Comparison of ENCODE assay signal across 12 cellular contexts in genomic region chr12:113463746-113464743, GRCh38. TPM values are rescaled to one million over a fixed set of nuclear protein-coding genes. Genes with fewer than 3 reads are reported as not detected.
DNase-seq lines count a peak whose midpoint lies in the region; ATAC-seq and TF ChIP-seq lines count a peak whose summit lies in the region.
"Had no signal": no experiment of that assay in that cellular context is flagged by ENCODE, and none has a peak within 500 bp of the region (broad histone marks: within the 10 kb centered on the region; RNA-seq: fewer than 3 reads in every experiment).

No MANE protein-coding gene starts in this region.

- no peak for ATAC-seq in HG03095 (IDR thresholded peaks at IDR 0.05; ENCODE audit: unreplicated experiment)

- H3K36me3 Mint-ChIP-seq in dendritic cell treated with granulocyte-macrophage colony-stimulating factor and Interleukin-4, amounts not matched to agents 40 ng/mL and 50 ng/mL, for 4 days (ENCODE audit: low read depth), result no peaks in the 10 kb centered on the region
- H3K36me3 Mint-ChIP-seq in neural progenitor cell, result peaks cover 5% of the 10 kb centered on the region

- peaks cover 94% of the 10 kb centered on the region for H4K20me1 ChIP-seq in neural progenitor cell (ENCODE audit: low read depth)

- no peak for TF ChIP-seq CTCF in neural progenitor cell (IDR thresholded peaks at IDR 0.05)
- TF ChIP-seq CTCF in tibial nerve (IDR thresholded peaks at IDR 0.05), result no peak

- H3K4me1 ChIP-seq in HUES6 (ENCODE audit: control insufficient read depth, insufficient read depth, low read length) (peaks cover 50% of the 10 kb centered on the region), neural progenitor cell (peaks cover 54% of the 10 kb centered on the region), tibial nerve (peaks cover 0 to 62% (median 34%) of the 10 kb centered on the region in 4 donors)

- DNase-seq in DMS114 treated with DMSO at 0.1 percent for 48 hours (lab: John Stamatoyannopoulos, UW; ENCODE audit: unreplicated experiment) (peak; percentile 52), neural progenitor cell (ENCODE audit: low spot score) (peak; percentile 57), foreskin melanocyte (no peak), tibial nerve (ENCODE audit: low spot score in 2 of 2) (no peak), mesenteric fat pad (ENCODE audit: low spot score) (no peak)
- DNase-seq: activated CD8-positive, alpha-beta memory T cell treated with anti-CD3 and anti-CD28 coated beads, Interleukin-2, amount 50 U/mL, for 4 hours; NCI-H1105 treated with DMSO at 0.1 percent for 48 hours; stimulated activated CD4-positive, alpha-beta T cell treated with anti-CD3 and anti-CD28 coated beads, Interleukin-1b, Interleukin-23, amount 100 ng/mL, for 48 hours had no signal

- H3K9ac ChIP-seq in HUES6 (ENCODE audit: low read length), result no peak overlapping the region
- H3K9ac ChIP-seq in neural progenitor cell, result no peak overlapping the region

- intact Hi-C loops in dendritic cell treated with granulocyte-macrophage colony-stimulating factor and Interleukin-4, amounts not matched to agents 40 ng/mL and 50 ng/mL, for 4 days (cut with micrococcal nuclease), result loop anchor here (2.0 kb wide), 1 partner anchor 449 kb away; no protein-coding TSS in a partner anchor

- H3F3A ChIP-seq in neural progenitor cell (ENCODE audit: low read depth), result peaks cover 92% of the 10 kb centered on the region

- no peaks in the 10 kb centered on the region for H3K9me3 Mint-ChIP-seq in dendritic cell treated with granulocyte-macrophage colony-stimulating factor and Interleukin-4, amounts not matched to agents 40 ng/mL and 50 ng/mL, for 4 days
- H3K9me3 Mint-ChIP-seq in neural progenitor cell, result no peaks in the 10 kb centered on the region

- no peaks in the 10 kb centered on the region for H3K9me3 ChIP-seq in HUES6 (ENCODE audit: control insufficient read depth, insufficient read depth, low read depth, low read length)
- no peaks in the 10 kb centered on the region for H3K9me3 ChIP-seq in neural progenitor cell (ENCODE audit: low read depth)
- H3K9me3 ChIP-seq in tibial nerve, result peaks cover 0 to 3% (median 0%) of the 10 kb centered on the region in 4 donors

- WGBS in tibial nerve, 2 donors, result 1 to 2% methylated on average over 58 to 73 of the region's 73 CpGs

- H3K27ac ChIP-seq in HUES6 (ENCODE audit: low read depth, low read length), result no peak overlapping the region
- peak overlapping the region; percentile 79 for H3K27ac ChIP-seq in neural progenitor cell
- H3K27ac ChIP-seq in tibial nerve, result no peak overlapping the region

- peaks cover 79% of the 10 kb centered on the region for H3K79me2 ChIP-seq in neural progenitor cell (ENCODE audit: low read depth)

- H3K4me2 ChIP-seq in neural progenitor cell, result peak overlapping the region; percentile 99

- H3K27me3 ChIP-seq in HUES6 (ENCODE audit: control insufficient read depth, insufficient read depth, low read length) (peaks cover 99% of the 10 kb centered on the region), neural progenitor cell (no peaks in the 10 kb centered on the region), tibial nerve (peaks cover 0 to 98% of the 10 kb centered on the region in 2 donors)

- no peak overlapping the region for H3K27ac Mint-ChIP-seq in dendritic cell treated with granulocyte-macrophage colony-stimulating factor and Interleukin-4, amounts not matched to agents 40 ng/mL and 50 ng/mL, for 4 days
- no peak overlapping the region for H3K27ac Mint-ChIP-seq in neural progenitor cell

- no peak for TF ChIP-seq EP300 in tibial nerve (IDR thresholded peaks at IDR 0.05)

- H3K36me3 ChIP-seq in HUES6 (ENCODE audit: control insufficient read depth, insufficient read depth, low read length), result no peaks in the 10 kb centered on the region
- H3K36me3 ChIP-seq in neural progenitor cell, result no peaks in the 10 kb centered on the region
- H3K36me3 ChIP-seq in tibial nerve, result no peaks in the 10 kb centered on the region

- H2AFZ ChIP-seq in neural progenitor cell (replicated peaks), result no peak overlapping the region

- H3K27me3 Mint-ChIP-seq in dendritic cell treated with granulocyte-macrophage colony-stimulating factor and Interleukin-4, amounts not matched to agents 40 ng/mL and 50 ng/mL, for 4 days, result peaks cover 95% of the 10 kb centered on the region
- H3K27me3 Mint-ChIP-seq in neural progenitor cell (ENCODE audit: insufficient read depth, low read depth), result peaks cover 58% of the 10 kb centered on the region

- peak overlapping the region; percentile 47 for H3K4me3 Mint-ChIP-seq in dendritic cell treated with granulocyte-macrophage colony-stimulating factor and Interleukin-4, amounts not matched to agents 40 ng/mL and 50 ng/mL, for 4 days
- peak overlapping the region; percentile 78 for H3K4me3 Mint-ChIP-seq in neural progenitor cell

- H3K4me3 ChIP-seq in HUES6 (ENCODE audit: low read depth, low read length), result peak overlapping the region; percentile 37
- H3K4me3 ChIP-seq in neural progenitor cell, result peak overlapping the region; percentile 95
- peak overlapping the region in 2 of 4 donors; percentile 18 to 32 for H3K4me3 ChIP-seq in tibial nerve
- H3K4me3 ChIP-seq: lung had no signal

- peaks cover 29% of the 10 kb centered on the region for H3K4me1 Mint-ChIP-seq in dendritic cell treated with granulocyte-macrophage colony-stimulating factor and Interleukin-4, amounts not matched to agents 40 ng/mL and 50 ng/mL, for 4 days (ENCODE audit: low read depth)
- H3K4me1 Mint-ChIP-seq in neural progenitor cell, result peaks cover 40% of the 10 kb centered on the region

- no peak for TF ChIP-seq POLR2A in tibial nerve (IDR thresholded peaks at IDR 0.05)

RNA-seq across cellular contexts. Expression of gene LHX5, which starts 7.6 kb away (rescaled TPM):
- total RNA-seq in neural progenitor cell (ENCODE audit: low replicate concordance) (48.4 and 98.7 TPM in 2 replicates), tibial nerve (not detected), mesenteric fat pad (not detected)
- total RNA-seq: lung had no signal

RNA-seq across cellular contexts. Expression of gene SDSL, which starts 41.9 kb away (rescaled TPM):
- total RNA-seq in neural progenitor cell (ENCODE audit: low replicate concordance) (3.1 and 3.5 TPM in 2 replicates), tibial nerve (1 to 10 TPM; 1.9 to 3.0 (median 2.3) TPM), mesenteric fat pad (5.7 TPM)

Comparison
In these comparisons a context has a peak if more than half of its experiments do, and no peak if none do; other contexts are left out.
1. DNase-seq: peak in DMS114 treated with DMSO at 0.1 percent for 48 hours (single experiment) and neural progenitor cell (single experiment); none in foreskin melanocyte (single experiment), tibial nerve (0 of 2) and mesenteric fat pad (single experiment).
2. RNA of gene LHX5, which starts 7.6 kb away (total RNA-seq): 48.4 to 98.7 TPM in neural progenitor cell; not detected in tibial nerve and not detected in mesenteric fat pad (single experiment); every median in the first group is over 10 times any median in the second.